22 cellular contexts compared by ENCODE assay signal in genomic region chr2:58710795-58711279, GRCh38.
DNase-seq lines count a peak whose midpoint lies in the region; ATAC-seq and TF ChIP-seq lines count a peak whose summit lies in the region.
"Had no signal": no experiment of that assay in that cellular context is flagged by ENCODE, and none has a peak within 500 bp of the region (broad histone marks: within the 10 kb centered on the region; RNA-seq: fewer than 3 reads in every experiment).

No MANE protein-coding gene starts in this region.

- no peaks in the 10 kb centered on the region for H3K9me3 ChIP-seq in right atrium auricular region
- H3K9me3 ChIP-seq: left lung, suprapubic skin had no signal

- ATAC-seq in Right ventricle myocardium superior (ENCODE audit: poor library complexity), result no peak
- no peak for ATAC-seq in HG03139 (IDR thresholded peaks at IDR 0.05; ENCODE audit: unreplicated experiment)
- ATAC-seq: left lung; natural killer cell treated with Interleukin-12 subunit alpha and Interleukin-12 subunit beta and Interleukin-15 and Interleukin-18, amount 100 ng/mL, for 72 hours; stimulated activated effector memory CD8-positive, alpha-beta T cell treated with anti-CD3 and anti-CD28 coated beads, Interleukin-12 subunit alpha, Interleukin-12 subunit beta, amount 100 ng/mL, for 72 hours had no signal

- no peak for TF ChIP-seq CTCF in right atrium auricular region (IDR thresholded peaks at IDR 0.05)

- intact Hi-C loops in Right ventricle myocardium superior (cut with DNase I), result no loop called here

- no peak overlapping the region for H3K4me3 ChIP-seq in right atrium auricular region
- H3K4me3 ChIP-seq: dorsolateral prefrontal cortex, left lung, suprapubic skin had no signal

- H3K36me3 ChIP-seq in right atrium auricular region, result no peaks in the 10 kb centered on the region
- H3K36me3 ChIP-seq: left lung, suprapubic skin had no signal

- H3K4me1 ChIP-seq in right atrium auricular region, result no peaks in the 10 kb centered on the region
- H3K4me1 ChIP-seq: left lung, suprapubic skin had no signal

- DNase-seq in Right ventricle myocardium superior (peak; percentile 26), right atrium auricular region (ENCODE audit: low spot score) (no peak), NOMO-1 treated with DMSO at 0.1 percent for 48 hours (lab: John Stamatoyannopoulos, UW; ENCODE audit: unreplicated experiment) (peak; percentile 20), fibroblast of gingiva (ENCODE audit: low read depth) (peak; percentile 51), NCI-H345 treated with DMSO at 0.1 percent for 48 hours (lab: John Stamatoyannopoulos, UW; ENCODE audit: unreplicated experiment) (no peak), middle frontal gyrus (ENCODE audit: extremely low spot score, low spot score) (no peak)
- DNase-seq in stimulated activated CD4-positive, alpha-beta T cell treated with anti-CD3 and anti-CD28 coated beads, Interleukin-2, amount 100 ng/mL, for 48 hours, result no peak
- DNase-seq: activated CD4-positive, alpha-beta T cell treated with anti-CD3 and anti-CD28 coated beads, Interleukin-2, amount 50 U/mL, for 1 hour; activated naive CD8-positive, alpha-beta T cell treated with anti-CD3 and anti-CD28 coated beads, Interleukin-2, amount 10 ng/mL, durations not matched to agents 7 days and 5 days; central memory CD4-positive, alpha-beta T cell; GDM1; Kasumi-1; NCI-H1417 treated with DMSO at 0.1 percent for 48 hours; NCI-H2107; NCI-H524 treated with DMSO at 0.1 percent for 48 hours had no signal

- no peak overlapping the region for H3K27ac ChIP-seq in right atrium auricular region
- H3K27ac ChIP-seq: dorsolateral prefrontal cortex, left lung, suprapubic skin, VCaP had no signal

- no peaks in the 10 kb centered on the region for H3K27me3 ChIP-seq in right atrium auricular region
- H3K27me3 ChIP-seq: dorsolateral prefrontal cortex, left lung, suprapubic skin had no signal

Comparison
In these comparisons a context has a peak if more than half of its experiments do, and no peak if none do; other contexts are left out.
1. DNase-seq: peak in Right ventricle myocardium superior (single experiment), NOMO-1 treated with DMSO at 0.1 percent for 48 hours (single experiment) and fibroblast of gingiva (single experiment); none in right atrium auricular region (single experiment), NCI-H345 treated with DMSO at 0.1 percent for 48 hours (single experiment), stimulated activated CD4-positive, alpha-beta T cell treated with anti-CD3 and anti-CD28 coated beads, Interleukin-2, amount 100 ng/mL, for 48 hours (0 of 2) and middle frontal gyrus (single experiment).